ENCODE assay signal across 13 cellular contexts in genomic region chr7:116172353-116172752, GRCh38. TPM values are rescaled to one million over a fixed set of nuclear protein-coding genes. Genes with fewer than 3 reads are reported as not detected.
DNase-seq lines count a peak whose midpoint lies in the region; TF ChIP-seq lines count a peak whose summit lies in the region.
"Had no signal": no experiment of that assay in that cellular context is flagged by ENCODE, and none has a peak within 500 bp of the region (broad histone marks: within the 10 kb centered on the region; RNA-seq: fewer than 3 reads in every experiment).

No MANE protein-coding gene starts in this region.

- no peak for TF ChIP-seq CTCF in AG10803 (conservative IDR thresholded peaks at IDR 0.05; ENCODE audit: low read length)
- no peak for TF ChIP-seq CTCF in fibroblast of villous mesenchyme (IDR thresholded peaks at IDR 0.05; ENCODE audit: insufficient read depth, low read depth, low read length)
- TF ChIP-seq CTCF in spleen (IDR thresholded peaks at IDR 0.05 in 8 of 11, conservative IDR thresholded peaks at IDR 0.05 in 3 of 11) = no peak

- H3K27ac ChIP-seq in SJSA1 (peak overlapping the region; percentile 65), spleen (no peak overlapping the region)
- H3K27ac ChIP-seq: HL-60, PC-9 had no signal

- H3K4me3 ChIP-seq in AG10803 (ENCODE audit: low read length) (no peak overlapping the region), SJSA1 (no peak overlapping the region), fibroblast of villous mesenchyme (ENCODE audit: low read depth, low read length) (no peak overlapping the region), spleen (no peak overlapping the region)
- H3K4me3 ChIP-seq: PC-9 had no signal

- TF ChIP-seq POLR2A in spleen (IDR thresholded peaks at IDR 0.05) = no peak

- no peaks in the 10 kb centered on the region for H3K36me3 ChIP-seq in SJSA1
- no peaks in the 10 kb centered on the region for H3K36me3 ChIP-seq in spleen
- H3K36me3 ChIP-seq: BE2C had no signal

- DNase-seq in AG10803 (ENCODE audit: low read depth) (peak; percentile 24), HCEC 1CT (peak; percentile 75), SJSA1 (ENCODE audit: low read depth in 1 of 2, low spot score in 2 of 2) (peak in 1 of 2 experiments; percentile 89), fibroblast of villous mesenchyme (ENCODE audit: low read depth) (peak; percentile 70), NCI-H774 (lab: John Stamatoyannopoulos, UW) (no peak), AML-193 (lab: John Stamatoyannopoulos, UW) (no peak), NCI-H1105 treated with DMSO at 0.1 percent for 48 hours (lab: John Stamatoyannopoulos, UW) (no peak), spleen (no peak)
- DNase-seq: BE2C, NCI-H1436 treated with DMSO at 0.1 percent for 48 hours, NCI-H446 treated with DMSO at 0.1 percent for 48 hours had no signal

- peaks cover 48% of the 10 kb centered on the region for H3K4me1 ChIP-seq in SJSA1 (replicated peaks)
- H3K4me1 ChIP-seq in spleen = peaks cover 0 to 4% (median under 1%) of the 10 kb centered on the region in 6 donors
- H3K4me1 ChIP-seq: BE2C had no signal

- intact Hi-C loops in spleen (cut with DNase I; ENCODE audit: low total_unique reads) = loop anchor here (5.0 to 10.0 kb wide), 2 partner anchors 412 to 635 kb away; no protein-coding TSS in a partner anchor

- H3K9me3 ChIP-seq in SJSA1 (replicated peaks) = no peaks in the 10 kb centered on the region
- H3K9me3 ChIP-seq in spleen = no peaks in the 10 kb centered on the region
- H3K9me3 ChIP-seq: BE2C had no signal

- H3K27me3 ChIP-seq in SJSA1 (replicated peaks) (no peaks in the 10 kb centered on the region), spleen (replicated peaks in 1 of 7) (no peaks in the 10 kb centered on the region)
- H3K27me3 ChIP-seq: BE2C had no signal

RNA-seq across cellular contexts. Expression of gene TES, which starts 38.0 kb away (rescaled TPM):
- 143 and 162 TPM in 2 replicates for total RNA-seq in SJSA1 (2014; rRNA removed; shearing (Covaris generic))
- total RNA-seq in fibroblast of villous mesenchyme (93.3 and 101 TPM in 2 replicates), spleen (10 to 100 TPM; 52.6 to 79.7 (median 66.4) TPM)
- 10 to 100 TPM; 28.5 to 34.9 (median 32.9) TPM for polyA plus RNA-seq in spleen

Comparison
In these comparisons a context has a peak if more than half of its experiments do, and no peak if none do; other contexts are left out.
1. DNase-seq: peak in AG10803 (single experiment), HCEC 1CT (single experiment) and fibroblast of villous mesenchyme (single experiment); none in NCI-H774 (single experiment), AML-193 (0 of 2), NCI-H1105 treated with DMSO at 0.1 percent for 48 hours (single experiment) and spleen (single experiment).